20 cellular contexts compared by ENCODE assay signal in the genomic region with DNA sequence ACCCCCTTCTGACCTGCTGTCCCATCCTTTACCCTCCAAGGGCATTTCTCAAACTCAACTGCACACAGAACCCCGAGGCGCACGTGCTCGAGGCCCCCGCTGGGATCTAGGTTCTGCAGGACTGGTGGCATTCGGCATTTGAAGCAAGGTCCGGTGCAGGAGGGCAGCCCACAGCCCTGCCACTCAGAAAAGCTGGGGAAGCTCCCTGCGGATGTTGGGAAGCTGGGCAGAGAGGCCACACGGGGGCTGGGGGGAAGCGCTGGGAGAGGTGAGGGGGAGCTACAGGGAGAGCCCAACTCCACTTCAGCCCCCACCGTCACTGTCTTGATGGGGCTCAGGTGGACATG.
"Had no signal": no experiment of that assay in that cellular context is flagged by ENCODE, and none has a peak within 500 bp of the region (broad histone marks: within the 10 kb centered on the region; RNA-seq: fewer than 3 reads in every experiment).

No MANE protein-coding gene starts in this region.

- ATAC-seq: effector memory CD8-positive, alpha-beta T cell; naive thymus-derived CD4-positive, alpha-beta T cell had no signal

- DNase-seq: colonic mucosa; cortex of kidney; effector CD8-positive, alpha-beta T cell; effector memory CD8-positive, alpha-beta T cell; endodermal cell; erythroblast; esophagus squamous epithelium; foreskin fibroblast; foreskin melanocyte; gastrocnemius medialis; glutamatergic neuron; head of caudate nucleus; heart right ventricle; hippocampal formation; lower lobe of right lung; mesenchymal stem cell; mucosa of descending colon; naive thymus-derived CD4-positive, alpha-beta T cell had no signal

- H3K27me3 ChIP-seq: colonic mucosa had no signal

- H3K27ac ChIP-seq: colonic mucosa, epithelial cell of prostate, gastrocnemius medialis, heart right ventricle, left lung, lower lobe of right lung had no signal

- H3K4me3 ChIP-seq: colonic mucosa, esophagus squamous epithelium, gastrocnemius medialis, heart right ventricle, left lung, lower lobe of right lung, mucosa of descending colon had no signal

- H3K36me3 ChIP-seq: colonic mucosa, esophagus squamous epithelium, gastrocnemius medialis, heart right ventricle, left lung, lower lobe of right lung had no signal

- H3K9me3 ChIP-seq: colonic mucosa, esophagus squamous epithelium, gastrocnemius medialis, heart right ventricle, left lung, lower lobe of right lung, mucosa of descending colon had no signal

- H3K4me1 ChIP-seq: colonic mucosa, gastrocnemius medialis had no signal
